In genomic region chr4:23238848-23239247, GRCh38 we compare ENCODE assay signal across 28 cellular contexts.
"Had no signal": no experiment of that assay in that cellular context is flagged by ENCODE, and none has a peak within 500 bp of the region (broad histone marks: within the 10 kb centered on the region; RNA-seq: fewer than 3 reads in every experiment).

No MANE protein-coding gene starts in this region.

- H3K27me3 ChIP-seq: body of pancreas, brain microvascular endothelial cell, breast epithelium had no signal

- ATAC-seq: activated CD8-positive, alpha-beta memory T cell treated with anti-CD3 and anti-CD28 coated beads, Interleukin-2, amount 10 ng/mL, durations not matched to agents 7 days and 5 days; activated CD8-positive, alpha-beta T cell treated with anti-CD3 and anti-CD28 coated beads, Interleukin-2, amount 10 ng/mL, durations not matched to agents 7 days and 5 days; activated naive CD8-positive, alpha-beta T cell treated with anti-CD3 and anti-CD28 coated beads, Interleukin-2, amount 50 U/mL, for 24 hours had no signal

- DNase-seq: activated B cell treated with CpG ODN at 0.5 μM for 24 hours; activated CD4-positive, alpha-beta memory T cell treated with anti-CD3 and anti-CD28 coated beads, Interleukin-2, amount 10 ng/mL, durations not matched to agents 7 days and 5 days; activated CD4-positive, alpha-beta T cell treated with anti-CD3 and anti-CD28 coated beads for 4 hours; activated CD4-positive, alpha-beta T cell treated with anti-CD3 and anti-CD28 coated beads, Interleukin-2, amount 10 ng/mL, durations not matched to agents 24 days and 14 days; activated CD4-positive, alpha-beta T cell treated with anti-CD3 and anti-CD28 coated beads, Interleukin-2, amount 50 U/mL, for 48 hours; activated CD4-positive, CD25-positive, alpha-beta regulatory T cell treated with anti-CD3 and anti-CD28 coated beads, Interleukin-2, amount 50 U/mL, for 72 hours; activated CD8-positive, alpha-beta memory T cell treated with anti-CD3 and anti-CD28 coated beads for 24 hours; activated CD8-positive, alpha-beta memory T cell treated with anti-CD3 and anti-CD28 coated beads, Interleukin-2, amount 10 ng/mL, durations not matched to agents 7 days and 5 days; activated CD8-positive, alpha-beta memory T cell treated with anti-CD3 and anti-CD28 coated beads, Interleukin-2, amount 50 U/mL, for 48 hours; activated CD8-positive, alpha-beta T cell treated with anti-CD3 and anti-CD28 coated beads, Interleukin-2, amount 10 ng/mL, durations not matched to agents 7 days and 5 days; activated effector memory CD4-positive, alpha-beta T cell treated with Interleukin-2 at 50 U/mL for 16 hours; activated gamma-delta T cell; activated naive CD4-positive, alpha-beta T cell treated with anti-CD3 and anti-CD28 coated beads, Interleukin-2, amount 10 ng/mL, durations not matched to agents 7 days and 5 days; activated naive CD4-positive, alpha-beta T cell treated with Interleukin-2 at 50 U/mL for 16 hours; activated naive CD8-positive, alpha-beta T cell treated with anti-CD3 and anti-CD28 coated beads, Interleukin-2, amount 10 ng/mL, durations not matched to agents 7 days and 5 days; activated naive CD8-positive, alpha-beta T cell treated with anti-CD3 and anti-CD28 coated beads, Interleukin-2, amount 50 U/mL, for 24 hours; activated T-cell treated with anti-CD3 and anti-CD28 coated beads, Interleukin-2, amount 50 U/mL, for 24 hours; activated T-cell treated with anti-CD3 and anti-CD28 coated beads, Interleukin-2, amount 50 U/mL, for 48 hours; amygdala; anterior cingulate cortex; body of pancreas; brain microvascular endothelial cell; central memory CD4-positive, alpha-beta T cell; T-helper 1 cell; T-helper 2 cell; T-helper 9 cell had no signal

- H3K4me1 ChIP-seq: breast epithelium had no signal

- H3K4me3 ChIP-seq: body of pancreas, breast epithelium had no signal

- H3K27ac ChIP-seq: brain microvascular endothelial cell, breast epithelium, VCaP had no signal

- H3K36me3 ChIP-seq: brain microvascular endothelial cell, breast epithelium had no signal

- H3K9me3 ChIP-seq: body of pancreas, breast epithelium had no signal
